ENCODE assay signal across 22 cellular contexts in the genomic region with DNA sequence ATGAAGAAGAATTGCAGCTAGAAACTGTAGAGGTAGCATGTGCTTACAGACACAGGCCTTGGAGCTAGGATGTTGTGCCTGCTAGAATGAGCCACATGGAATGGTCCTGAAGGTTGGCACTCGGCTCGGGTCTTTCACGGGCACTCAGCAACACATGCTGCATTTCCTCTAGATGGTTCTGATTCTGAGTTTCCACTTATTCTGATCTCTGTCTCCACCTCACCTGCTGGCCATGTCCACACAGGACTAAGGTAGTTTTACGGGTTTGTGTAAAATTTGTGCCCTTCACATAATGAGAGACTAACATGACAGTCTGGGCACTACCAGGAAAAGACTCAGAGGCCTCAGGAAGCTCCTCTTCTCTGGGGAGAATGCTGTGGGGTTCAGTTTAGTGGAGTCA.
A peak's percentile ranks its signal among the peaks of the same experiment; 100 is the strongest.
DNase-seq lines count a peak whose midpoint lies in the region; ATAC-seq, FAIRE-seq and TF ChIP-seq lines count a peak whose summit lies in the region.
"Had no signal": no experiment of that assay in that cellular context is flagged by ENCODE, and none has a peak within 500 bp of the region (broad histone marks: within the 10 kb centered on the region; RNA-seq: fewer than 3 reads in every experiment).

No MANE protein-coding gene starts in this region.

- CTCF ChIA-PET in K562 (lab: Yijun Ruan, JAX; ENCODE audit: low intra/inter-chr PET ratio): no interaction called here

- H3K9me3 Mint-ChIP-seq in GM23338: no peaks in the 10 kb centered on the region
- H3K9me3 Mint-ChIP-seq: CD14-positive monocyte; CD4-positive, alpha-beta memory T cell had no signal

- H3K27ac ChIP-seq in GM23338 (ENCODE audit: low read depth) (no peak overlapping the region), K562 (ENCODE audit: extremely low read depth, low read depth, low read length) (no peak overlapping the region), esophagus muscularis mucosa (replicated peaks in 1 of 4) (no peak overlapping the region)
- H3K27ac ChIP-seq: BLaER1 had no signal

- H3K9me3 ChIP-seq in K562 (replicated peaks; ENCODE audit: control insufficient read depth, insufficient read depth, low read depth, low read length) (no peaks in the 10 kb centered on the region), esophagus muscularis mucosa (no peaks in the 10 kb centered on the region)
- H3K9me3 ChIP-seq: BE2C, BLaER1 had no signal

- no peak for TF ChIP-seq EP300 in K562 (IDR thresholded peaks at IDR 0.05; ENCODE audit: low read length)
- TF ChIP-seq EP300 in esophagus muscularis mucosa (IDR thresholded peaks at IDR 0.05): no peak

- no CpG with 5 or more reads among the region's 4 CpGs for WGBS in K562 (ENCODE audit: insufficient coverage, low coverage, missing lambda C conversion rate)
- 91% methylated on average over 4 of the region's 4 CpGs for WGBS in esophagus muscularis mucosa

- FAIRE-seq in K562 (lab: Jason Lieb, UNC): peak; percentile 46
- FAIRE-seq: A204.1, G401.6, GM12891, GM19239 had no signal

- TF ChIP-seq CTCF in GM23338 (conservative IDR thresholded peaks at IDR 0.05; ENCODE audit: low read depth in 2 of 2) (no peak), K562 (IDR thresholded peaks at IDR 0.05 in 2 of 3, conservative IDR thresholded peaks at IDR 0.05 in 1 of 3; ENCODE audit: insufficient read depth in 2 of 3, low read depth in 1 of 3, low read length in 3 of 3) (no peak), esophagus muscularis mucosa (IDR thresholded peaks at IDR 0.05) (no peak)

- TF ChIP-seq POLR2A in K562 (conservative IDR thresholded peaks at IDR 0.05) (no peak), esophagus muscularis mucosa (IDR thresholded peaks at IDR 0.05; ENCODE audit: low read depth) (no peak)

- H3K4me3 ChIP-seq in GM23338: no peak overlapping the region
- H3K4me3 ChIP-seq in K562: no peak overlapping the region
- no peak overlapping the region for H3K4me3 ChIP-seq in esophagus muscularis mucosa
- H3K4me3 ChIP-seq: BLaER1 had no signal

- H4K20me1 ChIP-seq in GM23338 (replicated peaks; ENCODE audit: insufficient read depth) (no peaks in the 10 kb centered on the region), K562 (replicated peaks; ENCODE audit: control insufficient read depth, insufficient read depth, low read length) (no peaks in the 10 kb centered on the region)
- H4K20me1 ChIP-seq: BLaER1 had no signal

- H3K27ac Mint-ChIP-seq in GM23338: no peak overlapping the region
- H3K27ac Mint-ChIP-seq: CD4-positive, alpha-beta memory T cell; CD4-positive, CD25-positive, alpha-beta regulatory T cell had no signal

- H3K4me1 ChIP-seq in GM23338 (ENCODE audit: insufficient read depth): peaks cover 9% of the 10 kb centered on the region; the same call in 1 of the 2 replicates
- H3K4me1 ChIP-seq in K562 (replicated peaks in 1 of 2; ENCODE audit: control insufficient read depth in 2 of 2, insufficient read depth in 2 of 2, low read length in 2 of 2): peaks cover 14 to 18% of the 10 kb centered on the region in 2 experiments; a peak in 4 of 5 replicates
- no peaks in the 10 kb centered on the region for H3K4me1 ChIP-seq in esophagus muscularis mucosa

- H3K36me3 ChIP-seq in GM23338 (ENCODE audit: insufficient read depth): no peaks in the 10 kb centered on the region
- no peaks in the 10 kb centered on the region for H3K36me3 ChIP-seq in K562 (ENCODE audit: control insufficient read depth, insufficient read depth, low read length)
- H3K36me3 ChIP-seq in esophagus muscularis mucosa: no peaks in the 10 kb centered on the region
- H3K36me3 ChIP-seq: BE2C, BLaER1 had no signal

- no TSS peak for BruUV-seq in K562 (replicated peaks; lab: Mats Ljungman, UMichigan)

- POLR2A ChIA-PET in K562 (lab: Yijun Ruan, JAX): no interaction called here

- no peak for DNase-seq in GM23338 (ENCODE audit: low spot score)
- DNase-seq in K562 (ENCODE audit: extremely low read depth in 1 of 4, low spot score in 3 of 4): no peak
- DNase-seq in esophagus muscularis mucosa (ENCODE audit: extremely low spot score): peak; percentile 86
- DNase-seq in DMS 273 treated with DMSO at 0.1 percent for 48 hours (lab: John Stamatoyannopoulos, UW): no peak
- no peak for DNase-seq in activated naive CD4-positive, alpha-beta T cell treated with anti-CD3 and anti-CD28 coated beads, Interleukin-2, amount 50 U/mL, for 16 hours
- no peak for DNase-seq in NCI-H1436 (lab: John Stamatoyannopoulos, UW)
- DNase-seq: 8988T; ACHN; BE2C; C1 segment of cervical spinal cord; CD4-positive, alpha-beta memory T cell; CD4-positive, CD25-positive, alpha-beta regulatory T cell; CD8-positive, alpha-beta memory T cell; COR-L47; DMS79 treated with DMSO at 0.1 percent for 48 hours; GF-D8 had no signal

- H3K9me1 ChIP-seq in K562 (ENCODE audit: control insufficient read depth, insufficient read depth, low read length): no peaks in the 10 kb centered on the region

- ATAC-seq in GM23338 (no peak), K562 (no peak)

- intact Hi-C loops in K562 (cut with micrococcal nuclease) (loop anchor here (5.0 to 10.0 kb wide), 2 partner anchors 61 to 164 kb away; no protein-coding TSS in a partner anchor), esophagus muscularis mucosa (cut with DNase I) (no loop called here)

- H2AFZ ChIP-seq in GM23338: peak overlapping the region; percentile 66; the same call in 1 of the 2 replicates
- H2AFZ ChIP-seq in K562 (ENCODE audit: low read depth, low read length): no peak overlapping the region

- H3K4me2 ChIP-seq in GM23338 (no peak overlapping the region), K562 (ENCODE audit: insufficient read depth, low read length) (no peak overlapping the region)
- H3K4me2 ChIP-seq: BLaER1 had no signal

- no peak overlapping the region for H3K4me3 Mint-ChIP-seq in GM23338
- H3K4me3 Mint-ChIP-seq: CD14-positive monocyte; CD4-positive, alpha-beta memory T cell; CD8-positive, alpha-beta memory T cell had no signal

- peaks cover 5% of the 10 kb centered on the region for H3K9me2 ChIP-seq in GM23338 (ENCODE audit: insufficient read depth)

- H3F3A ChIP-seq in GM23338 (replicated peaks; ENCODE audit: low read depth): no peaks in the 10 kb centered on the region

- in situ Hi-C loops in K562 (cut with MboI): no loop called here

- no peaks in the 10 kb centered on the region for H3K36me3 Mint-ChIP-seq in GM23338 (ENCODE audit: low read depth)
- H3K36me3 Mint-ChIP-seq: CD14-positive monocyte; CD4-positive, alpha-beta memory T cell; CD4-positive, CD25-positive, alpha-beta regulatory T cell; CD8-positive, alpha-beta memory T cell had no signal

- H3K9ac ChIP-seq in K562 (ENCODE audit: insufficient read depth in 1 of 2, low read depth in 2 of 2, low read length in 2 of 2): no peak overlapping the region
- H3K9ac ChIP-seq: BLaER1 had no signal

- peaks cover 11% of the 10 kb centered on the region for H3K27me3 Mint-ChIP-seq in GM23338 (ENCODE audit: insufficient read depth, low read depth, poor library complexity)
- H3K27me3 Mint-ChIP-seq: CD4-positive, CD25-positive, alpha-beta regulatory T cell had no signal

- H3K4me1 Mint-ChIP-seq in GM23338: peaks cover 50% of the 10 kb centered on the region
- H3K4me1 Mint-ChIP-seq: CD14-positive monocyte; CD4-positive, alpha-beta memory T cell; CD4-positive, CD25-positive, alpha-beta regulatory T cell; CD8-positive, alpha-beta memory T cell had no signal

- TF ChIP-seq RAD21 in K562 (CRISPR knock-in tag; conservative IDR thresholded peaks at IDR 0.05 in 1 of 2, IDR thresholded peaks at IDR 0.05 in 1 of 2): no peak

- H3K79me2 ChIP-seq in GM23338 (replicated peaks; ENCODE audit: insufficient read depth) (no peaks in the 10 kb centered on the region), K562 (ENCODE audit: control insufficient read depth, insufficient read depth, low read length) (no peaks in the 10 kb centered on the region)

- no peaks in the 10 kb centered on the region for H3K27me3 ChIP-seq in GM23338 (ENCODE audit: insufficient read depth)
- H3K27me3 ChIP-seq in K562 (ENCODE audit: control insufficient read depth in 2 of 2, insufficient read depth in 2 of 2, low read length in 2 of 2): no peaks in the 10 kb centered on the region
- H3K27me3 ChIP-seq in esophagus muscularis mucosa: peaks cover 0 to 10% (median 0%) of the 10 kb centered on the region in 4 donors
- H3K27me3 ChIP-seq: BE2C, BLaER1 had no signal

TF ChIP-seq in GM23338, 12 proteins besides CTCF, POLR2A, EP300 and RAD21 (continues in another document):
- no peak for TF ChIP-seq NANOG (IDR thresholded peaks at IDR 0.05; ENCODE audit: borderline replicate concordance)

TF ChIP-seq in K562, 482 proteins besides CTCF, POLR2A, EP300 and RAD21 (continues in another document):
- no peak for TF ChIP-seq PHF21A (IDR thresholded peaks at IDR 0.05; ENCODE audit: borderline replicate concordance, low read depth)
- no peak for TF ChIP-seq HNRNPH1 (optimal IDR thresholded peaks at IDR 0.05; ENCODE audit: low read depth, low read length)
- TF ChIP-seq GTF2F1 (IDR thresholded peaks at IDR 0.05; ENCODE audit: low read depth, low read length): no peak
- TF ChIP-seq FOXP1 (CRISPR knock-in tag; IDR thresholded peaks at IDR 0.05): no peak
- TF ChIP-seq, protein P1, sequence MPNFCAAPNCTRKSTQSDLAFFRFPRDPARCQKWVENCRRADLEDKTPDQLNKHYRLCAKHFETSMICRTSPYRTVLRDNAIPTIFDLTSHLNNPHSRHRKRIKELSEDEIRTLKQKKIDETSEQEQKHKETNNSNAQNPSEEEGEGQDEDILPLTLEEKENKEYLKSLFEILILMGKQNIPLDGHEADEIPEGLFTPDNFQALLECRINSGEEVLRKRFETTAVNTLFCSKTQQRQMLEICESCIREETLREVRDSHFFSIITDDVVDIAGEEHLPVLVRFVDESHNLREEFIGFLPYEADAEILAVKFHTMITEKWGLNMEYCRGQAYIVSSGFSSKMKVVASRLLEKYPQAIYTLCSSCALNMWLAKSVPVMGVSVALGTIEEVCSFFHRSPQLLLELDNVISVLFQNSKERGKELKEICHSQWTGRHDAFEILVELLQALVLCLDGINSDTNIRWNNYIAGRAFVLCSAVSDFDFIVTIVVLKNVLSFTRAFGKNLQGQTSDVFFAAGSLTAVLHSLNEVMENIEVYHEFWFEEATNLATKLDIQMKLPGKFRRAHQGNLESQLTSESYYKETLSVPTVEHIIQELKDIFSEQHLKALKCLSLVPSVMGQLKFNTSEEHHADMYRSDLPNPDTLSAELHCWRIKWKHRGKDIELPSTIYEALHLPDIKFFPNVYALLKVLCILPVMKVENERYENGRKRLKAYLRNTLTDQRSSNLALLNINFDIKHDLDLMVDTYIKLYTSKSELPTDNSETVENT (CRISPR knock-in tag; IDR thresholded peaks at IDR 0.05): no peak
- no peak for TF ChIP-seq ZBTB17 (CRISPR knock-in tag; IDR thresholded peaks at IDR 0.05)
- TF ChIP-seq ZNF12 (CRISPR knock-in tag; IDR thresholded peaks at IDR 0.05): no peak
- TF ChIP-seq, protein P2, sequence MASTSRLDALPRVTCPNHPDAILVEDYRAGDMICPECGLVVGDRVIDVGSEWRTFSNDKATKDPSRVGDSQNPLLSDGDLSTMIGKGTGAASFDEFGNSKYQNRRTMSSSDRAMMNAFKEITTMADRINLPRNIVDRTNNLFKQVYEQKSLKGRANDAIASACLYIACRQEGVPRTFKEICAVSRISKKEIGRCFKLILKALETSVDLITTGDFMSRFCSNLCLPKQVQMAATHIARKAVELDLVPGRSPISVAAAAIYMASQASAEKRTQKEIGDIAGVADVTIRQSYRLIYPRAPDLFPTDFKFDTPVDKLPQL (IDR thresholded peaks at IDR 0.05; ENCODE audit: extremely low read depth, insufficient read length): no peak
